7 cellular contexts compared by ENCODE assay signal in the genomic region with DNA sequence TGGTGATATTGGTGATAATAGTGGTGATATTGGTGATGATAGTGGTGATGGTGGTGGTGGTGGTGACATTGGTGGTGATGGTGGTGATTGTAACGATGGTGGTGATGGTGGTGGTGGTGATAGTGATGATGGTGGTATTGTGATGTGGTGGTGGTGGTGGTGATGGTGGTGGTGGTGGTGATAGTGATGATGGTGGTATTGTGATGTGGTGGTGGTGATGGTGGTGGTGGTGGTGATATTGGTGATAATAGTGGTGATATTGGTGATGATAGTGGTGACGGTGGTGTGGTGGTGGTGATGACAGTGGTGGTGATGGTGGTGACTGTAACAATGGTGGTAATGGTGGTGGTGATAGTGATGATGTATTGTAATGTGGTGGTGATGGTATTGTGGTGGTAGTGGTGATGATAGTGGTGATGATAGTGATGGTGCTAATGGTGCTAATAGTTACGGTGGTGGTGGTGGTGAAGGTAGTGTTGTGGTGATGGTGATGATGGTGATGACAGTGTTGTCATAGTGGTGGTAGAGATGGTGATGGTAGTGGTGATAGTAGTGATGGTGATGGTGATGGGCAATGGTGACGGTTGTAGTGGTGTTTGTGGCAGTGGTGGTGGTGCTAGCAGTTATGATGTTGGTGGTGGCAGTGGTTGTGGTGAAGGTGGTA.
DNase-seq lines count a peak whose midpoint lies in the region; ATAC-seq and TF ChIP-seq lines count a peak whose summit lies in the region.
"Not testable (repeated sequence)": the region's sequence is repeated elsewhere in the genome, so short reads cannot be mapped to it uniquely, and the experiment has no call there.

No MANE protein-coding gene starts in this region.

- in situ Hi-C loops in GM23248 (cut with MboI); IMR-90 (cut with MboI; ENCODE audit: low sequenced_read_pairs): not testable (repeated sequence)

- H3K18ac ChIP-seq in IMR-90 (ENCODE audit: low read depth, low read length), result peak overlapping the region; percentile 52; the same call in 1 of the 2 replicates
- H3K18ac ChIP-seq in neuronal stem cell (ENCODE audit: low read length), result not testable (repeated sequence)

- POLR2A ChIA-PET in IMR-90 (lab: Charles Lee; ENCODE audit: unreplicated experiment), result not testable (repeated sequence)

- peak overlapping the region; percentile 98 for H2AK5ac ChIP-seq in IMR-90 (ENCODE audit: low read depth, low read length)
- not testable (repeated sequence) for H2AK5ac ChIP-seq in neuronal stem cell (ENCODE audit: low read depth, low read length)

- not testable (repeated sequence) for H3K27me3 Mint-ChIP-seq in chondrocyte (ENCODE audit: low read depth)
- peaks cover 14 to 23% of the 10 kb centered on the region in 2 donors for H3K27me3 Mint-ChIP-seq in natural killer cell (ENCODE audit: low read depth in 2 of 2)

- DNase-seq in GM23248; IMR-90; chondrocyte (ENCODE audit: low spot score); natural killer cell; neuronal stem cell (ENCODE audit: low spot score); smooth muscle cell (lab: John Stamatoyannopoulos, UW; ENCODE audit: unreplicated experiment): not testable (repeated sequence)

- H4K91ac ChIP-seq in IMR-90 (ENCODE audit: insufficient read depth, low read depth, low read length), result peak overlapping the region; percentile 60
- not testable (repeated sequence) for H4K91ac ChIP-seq in neuronal stem cell (ENCODE audit: low read depth, low read length, poor library complexity)

- 50 to 61% methylated on average over 2 to 3 of the region's 4 CpGs for WGBS in GM23248 (ENCODE audit: low coverage in 1 of 2, low lambda C conversion rate in 2 of 2, missing lambda C conversion rate in 2 of 2), 2 experiments
- WGBS in IMR-90 (ENCODE audit: extremely low coverage in 2 of 2, insufficient read length in 1 of 2), 2 experiments, result 100% methylated on average over 3 of the region's 4 CpGs; no CpG with 5 or more reads in 1 of the 2 experiments
- WGBS in gastroesophageal sphincter (ENCODE audit: low coverage in 1 of 2), 2 donors, result 68 to 92% methylated on average over 3 to 4 of the region's 4 CpGs
- 100% methylated on average over 1 of the region's 4 CpGs; no CpG with 5 or more reads in 1 of the 2 donors for WGBS in neuronal stem cell (ENCODE audit: extremely low coverage in 2 of 2, insufficient read length in 2 of 2, insufficient replicate concordance in 1 of 2), 2 donors
- 96% methylated on average over 3 of the region's 4 CpGs for WGBS in smooth muscle cell (ENCODE audit: low lambda C conversion rate)

- TF ChIP-seq POLR2A in IMR-90 (IDR thresholded peaks at IDR 0.05; ENCODE audit: low read depth, low read length); gastroesophageal sphincter (IDR thresholded peaks at IDR 0.05): not testable (repeated sequence)

- intact Hi-C loops in IMR-90 (cut with micrococcal nuclease); natural killer cell (cut with micrococcal nuclease): not testable (repeated sequence)

- not testable (repeated sequence) for TF ChIP-seq CTCF in IMR-90 (conservative IDR thresholded peaks at IDR 0.05; ENCODE audit: low read depth, low read length); chondrocyte (IDR thresholded peaks at IDR 0.05); gastroesophageal sphincter (IDR thresholded peaks at IDR 0.05); natural killer cell (IDR thresholded peaks at IDR 0.05); smooth muscle cell (IDR thresholded peaks at IDR 0.05; ENCODE audit: borderline replicate concordance, insufficient read depth, poor library complexity, severe bottlenecking)

- H3K23ac ChIP-seq in IMR-90 (ENCODE audit: low read depth, low read length); neuronal stem cell (ENCODE audit: low read depth, low read length, poor library complexity): not testable (repeated sequence)

- H2BK120ac ChIP-seq in IMR-90 (ENCODE audit: low read depth, low read length), result peak overlapping the region; percentile 51
- H2BK120ac ChIP-seq in neuronal stem cell (ENCODE audit: low read depth, low read length), result not testable (repeated sequence)

- not testable (repeated sequence) for H3K79me1 ChIP-seq in IMR-90 (ENCODE audit: low read depth in 1 of 2, low read length in 2 of 2); neuronal stem cell (ENCODE audit: low read depth, low read length)

- H2AK9ac ChIP-seq in IMR-90 (replicated peaks; ENCODE audit: low read depth, low read length, poor library complexity), result not testable (repeated sequence)

- not testable (repeated sequence) for BruUV-seq in IMR-90 (replicated peaks; lab: Mats Ljungman, UMichigan)

- not testable (repeated sequence) for H3K79me2 ChIP-seq in GM23248 (ENCODE audit: insufficient read depth); smooth muscle cell (ENCODE audit: low read depth)

- CTCF ChIA-PET in IMR-90 (lab: Yijun Ruan, JAX), result not testable (repeated sequence)

- not testable (repeated sequence) for H3K9me2 ChIP-seq in GM23248 (ENCODE audit: insufficient read depth)

- dilution Hi-C loops in IMR-90 (cut with HindIII; ENCODE audit: low sequenced_read_pairs, unreplicated experiment), result not testable (repeated sequence)

- peak overlapping the region; percentile 2; the same call in 1 of the 2 replicates for H4K5ac ChIP-seq in IMR-90 (ENCODE audit: low read depth, low read length)

- H4K8ac ChIP-seq in IMR-90 (ENCODE audit: low read depth in 2 of 2, low read length in 2 of 2), result peak overlapping the region; percentile 37 to 57; a peak in 2 of 4 replicates
- H4K8ac ChIP-seq in neuronal stem cell (ENCODE audit: low read depth, low read length), result not testable (repeated sequence)

- TF ChIP-seq RAD21 in IMR-90 (IDR thresholded peaks at IDR 0.05; ENCODE audit: low read length), result not testable (repeated sequence)

- not testable (repeated sequence) for H3K36me3 ChIP-seq in GM23248 (ENCODE audit: low read depth); IMR-90 (ENCODE audit: control insufficient read depth, insufficient read depth, low read length); gastroesophageal sphincter; neuronal stem cell (replicated peaks in 1 of 2; ENCODE audit: control insufficient read depth in 2 of 2, insufficient read depth in 2 of 2, low read length in 2 of 2); smooth muscle cell (ENCODE audit: low read depth)

- H2BK20ac ChIP-seq in IMR-90 (ENCODE audit: low read depth, low read length), result peak overlapping the region; percentile 80

- H2BK12ac ChIP-seq in neuronal stem cell (ENCODE audit: low read length), result not testable (repeated sequence)

- H3K4ac ChIP-seq in IMR-90 (ENCODE audit: low read depth, low read length), result peak overlapping the region; percentile 76
- H3K4ac ChIP-seq in neuronal stem cell (ENCODE audit: low read length), result not testable (repeated sequence)

- H3K4me1 Mint-ChIP-seq in chondrocyte (ENCODE audit: low read depth), result peaks cover 69% of the 10 kb centered on the region
- H3K4me1 Mint-ChIP-seq in natural killer cell, result not testable (repeated sequence)

- not testable (repeated sequence) for H3K36me3 Mint-ChIP-seq in chondrocyte (ENCODE audit: low read depth); natural killer cell

- H2BK5ac ChIP-seq in IMR-90 (ENCODE audit: low read depth, low read length, poor library complexity, severe bottlenecking), result peak overlapping the region; percentile 75
- H2BK5ac ChIP-seq in neuronal stem cell (ENCODE audit: low read length), result not testable (repeated sequence)

- H2AFZ ChIP-seq in GM23248; neuronal stem cell (ENCODE audit: low read length); smooth muscle cell (ENCODE audit: low read depth): not testable (repeated sequence)
- peak overlapping the region; percentile 40 for H2AFZ ChIP-seq in IMR-90 (replicated peaks; ENCODE audit: low read length, poor library complexity)

- H3K4me1 ChIP-seq in GM23248 (ENCODE audit: insufficient read depth) (peaks cover 49% of the 10 kb centered on the region), IMR-90 (ENCODE audit: control insufficient read depth, insufficient read depth, low read length) (peaks cover 21% of the 10 kb centered on the region)
- H3K4me1 ChIP-seq in gastroesophageal sphincter; neuronal stem cell (ENCODE audit: control insufficient read depth in 2 of 2, insufficient read depth in 1 of 2, low read depth in 1 of 2, low read length in 2 of 2); smooth muscle cell (ENCODE audit: low read depth): not testable (repeated sequence)

- not testable (repeated sequence) for H3K9ac ChIP-seq in GM23248; IMR-90 (ENCODE audit: low read depth, low read length); smooth muscle cell (ENCODE audit: low read depth)
- peak overlapping the region; percentile 39 for H3K9ac ChIP-seq in neuronal stem cell (ENCODE audit: low read depth, low read length, poor library complexity)

- H4K20me1 ChIP-seq in GM23248 (ENCODE audit: insufficient read depth); IMR-90 (ENCODE audit: insufficient read depth, low read length); smooth muscle cell (ENCODE audit: low read depth): not testable (repeated sequence)

- H3F3A ChIP-seq in GM23248 (ENCODE audit: insufficient read depth) (peaks cover 35% of the 10 kb centered on the region), smooth muscle cell (ENCODE audit: low read depth) (peaks cover 16% of the 10 kb centered on the region)

- H3K9me1 ChIP-seq in IMR-90 (ENCODE audit: insufficient read depth, low read length), result peaks cover 14% of the 10 kb centered on the region

- TF ChIP-seq EP300 in gastroesophageal sphincter (IDR thresholded peaks at IDR 0.05), result not testable (repeated sequence)

- peak overlapping the region; percentile 28 for H3K4me2 ChIP-seq in GM23248 (ENCODE audit: unreplicated experiment)
- H3K4me2 ChIP-seq in IMR-90 (ENCODE audit: low read depth, low read length); neuronal stem cell (ENCODE audit: insufficient read depth, low read length, poor library complexity, severe bottlenecking); smooth muscle cell: not testable (repeated sequence)

- not testable (repeated sequence) for ATAC-seq in IMR-90 (ENCODE audit: low read depth); natural killer cell
- peak; percentile 77 for ATAC-seq in gastroesophageal sphincter

- not testable (repeated sequence) for H3K27me3 ChIP-seq in GM23248 (replicated peaks; ENCODE audit: insufficient read depth); IMR-90 (ENCODE audit: control insufficient read depth, insufficient read depth, low read length); gastroesophageal sphincter; neuronal stem cell (ENCODE audit: control insufficient read depth in 3 of 3, insufficient read depth in 3 of 3, low read depth in 1 of 3, low read length in 3 of 3); smooth muscle cell (ENCODE audit: low read depth)

- not testable (repeated sequence) for H3K4me3 ChIP-seq in GM23248; IMR-90 (ENCODE audit: insufficient read depth, low read depth, low read length); gastroesophageal sphincter; smooth muscle cell
- peak overlapping the region in 1 of 2 donors; percentile 65 for H3K4me3 ChIP-seq in neuronal stem cell (ENCODE audit: low read length in 2 of 2)

- H3K27ac Mint-ChIP-seq in chondrocyte (ENCODE audit: unreplicated experiment), result peak overlapping the region; percentile 65
- H3K27ac Mint-ChIP-seq in natural killer cell, result peak overlapping the region; percentile 1 to 13

- not testable (repeated sequence) for H3K56ac ChIP-seq in IMR-90 (ENCODE audit: extremely low read depth, insufficient read depth, low read length)

- peak overlapping the region; percentile 85; the same call in 2 of the 3 replicates for H2BK15ac ChIP-seq in IMR-90 (ENCODE audit: low read depth, low read length)
- H2BK15ac ChIP-seq in neuronal stem cell (ENCODE audit: low read length), result not testable (repeated sequence)

- not testable (repeated sequence) for H3K9me3 ChIP-seq in GM23248 (ENCODE audit: low read depth); IMR-90 (ENCODE audit: control insufficient read depth, insufficient read depth, low read length); gastroesophageal sphincter; neuronal stem cell (replicated peaks in 1 of 2; ENCODE audit: control insufficient read depth in 2 of 2, insufficient read depth in 1 of 2, low read depth in 1 of 2, low read length in 2 of 2); smooth muscle cell (replicated peaks; ENCODE audit: low read depth)

- H3K14ac ChIP-seq in IMR-90 (replicated peaks; ENCODE audit: low read depth, low read length), result peak overlapping the region; percentile 60
- H3K14ac ChIP-seq in neuronal stem cell (ENCODE audit: low read length), result not testable (repeated sequence)

- not testable (repeated sequence) for H3K4me3 Mint-ChIP-seq in chondrocyte (ENCODE audit: unreplicated experiment); natural killer cell

- H3K9me3 Mint-ChIP-seq in chondrocyte (ENCODE audit: low read depth); natural killer cell: not testable (repeated sequence)

- H3K27ac ChIP-seq in GM23248, result peak overlapping the region; percentile 82
- H3K27ac ChIP-seq in IMR-90 (ENCODE audit: insufficient read depth, low read length), result peak overlapping the region; percentile 34
- H3K27ac ChIP-seq in gastroesophageal sphincter; neuronal stem cell (replicated peaks; ENCODE audit: low read length): not testable (repeated sequence)
- peak overlapping the region; percentile 25 for H3K27ac ChIP-seq in smooth muscle cell (ENCODE audit: low read depth)
